Comparison of ENCODE assay signal across 8 cellular contexts in the genomic region with DNA sequence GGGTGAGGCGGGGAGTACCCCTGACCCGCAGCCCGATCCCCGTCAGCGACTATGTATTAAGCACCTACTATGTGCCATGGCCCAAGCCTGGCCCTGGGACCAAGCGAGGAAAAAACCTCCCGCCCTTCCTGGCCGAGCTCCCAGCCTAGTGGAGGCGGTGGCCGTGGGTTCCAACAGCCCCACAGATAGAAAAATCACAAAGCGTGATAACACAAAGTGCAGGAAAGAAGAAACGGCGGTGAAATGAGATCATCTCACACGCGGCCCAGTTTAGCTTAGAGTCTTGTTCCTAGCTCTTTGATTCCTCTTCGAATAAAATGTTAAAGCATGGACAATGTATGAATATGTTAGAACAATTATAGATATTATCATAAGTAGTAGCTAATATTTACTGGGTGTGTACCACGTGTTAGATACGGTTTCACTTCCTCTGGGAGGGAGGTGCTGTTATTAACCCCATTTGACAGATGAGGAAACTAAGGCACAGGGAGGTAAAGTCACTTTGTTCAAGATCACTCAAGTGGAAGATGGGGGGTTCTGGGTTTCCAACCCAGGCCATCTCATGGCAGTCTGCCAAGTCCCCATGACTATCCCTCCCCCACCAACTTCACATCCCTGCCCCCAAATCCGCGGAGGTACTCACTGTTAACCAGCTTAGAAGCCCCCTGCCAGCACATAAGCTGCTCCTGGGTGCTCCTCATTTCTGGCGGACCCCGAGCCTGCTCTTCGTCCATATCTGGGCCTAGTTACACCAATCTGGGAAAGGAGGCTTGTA. TPM values are rescaled to one million over a fixed set of nuclear protein-coding genes. Genes with fewer than 3 reads are reported as not detected.
DNase-seq lines count a peak whose midpoint lies in the region; ATAC-seq and TF ChIP-seq lines count a peak whose summit lies in the region.

No MANE protein-coding gene starts in this region.

- ATAC-seq in activated naive CD8-positive, alpha-beta T cell treated with anti-CD3 and anti-CD28 coated beads, Interleukin-2, amount 10 ng/mL, durations not matched to agents 7 days and 5 days (ENCODE audit: low read depth), result no peak

- H3K36me3 Mint-ChIP-seq in IgD-negative memory B cell (peaks cover 1% of the 10 kb centered on the region), nephron (ENCODE audit: low read depth) (no peaks in the 10 kb centered on the region)
- H3K36me3 Mint-ChIP-seq in activated naive CD8-positive, alpha-beta T cell treated with anti-CD3 and anti-CD28 coated beads, Interleukin-2, amount 10 ng/mL, durations not matched to agents 7 days and 5 days, result no peaks in the 10 kb centered on the region

- no peaks in the 10 kb centered on the region for H3K9me3 Mint-ChIP-seq in IgD-negative memory B cell
- H3K9me3 Mint-ChIP-seq in activated naive CD8-positive, alpha-beta T cell treated with anti-CD3 and anti-CD28 coated beads, Interleukin-2, amount 10 ng/mL, durations not matched to agents 7 days and 5 days, result no peaks in the 10 kb centered on the region
- H3K9me3 Mint-ChIP-seq in nephron, result no peaks in the 10 kb centered on the region

- TF ChIP-seq CTCF in nephron (IDR thresholded peaks at IDR 0.05; ENCODE audit: unreplicated experiment in 3 of 3), result peak in 1 of 3 experiments; percentile 0
- no peak for TF ChIP-seq CTCF in GM10266 (IDR thresholded peaks at IDR 0.05; ENCODE audit: control insufficient read depth, insufficient read depth, low read depth, missing control alignments)
- TF ChIP-seq CTCF in BE2C (IDR thresholded peaks at IDR 0.05; ENCODE audit: low read depth, low read length), result no peak

- peaks cover 30% of the 10 kb centered on the region for H3K27me3 ChIP-seq in BE2C

- peaks cover 4% of the 10 kb centered on the region for H3K4me1 ChIP-seq in BE2C

- H3K36me3 ChIP-seq in BE2C, result no peaks in the 10 kb centered on the region

- peak overlapping the region; percentile 74 to 93 (median 92) for H3K27ac Mint-ChIP-seq in IgD-negative memory B cell
- H3K27ac Mint-ChIP-seq in activated naive CD8-positive, alpha-beta T cell treated with anti-CD3 and anti-CD28 coated beads, Interleukin-2, amount 10 ng/mL, durations not matched to agents 7 days and 5 days, result peak overlapping the region; percentile 78
- H3K27ac Mint-ChIP-seq in nephron, result peak overlapping the region in 2 of 3 experiments; percentile 67 to 78

- no peaks in the 10 kb centered on the region for H3K9me3 ChIP-seq in BE2C

- H3K4me1 Mint-ChIP-seq in IgD-negative memory B cell, result peaks cover 25 to 28% (median 26%) of the 10 kb centered on the region in 3 donors
- peaks cover 18% of the 10 kb centered on the region for H3K4me1 Mint-ChIP-seq in activated naive CD8-positive, alpha-beta T cell treated with anti-CD3 and anti-CD28 coated beads, Interleukin-2, amount 10 ng/mL, durations not matched to agents 7 days and 5 days
- peaks cover 54% of the 10 kb centered on the region for H3K4me1 Mint-ChIP-seq in nephron

- POLR2A ChIA-PET in activated naive CD8-positive, alpha-beta T cell treated with anti-CD3 and anti-CD28 coated beads, Interleukin-2, amount 10 ng/mL, durations not matched to agents 7 days and 5 days (lab: Charles Lee), result interaction anchor here (0.6 to 1.9 kb wide), 14 partner anchors 12 to 205 kb away, joined by 3 to 16 read pairs (median 3); partner anchors contain the start of genes FFAR1, FXYD5 and USF2

- H3K4me3 Mint-ChIP-seq in IgD-negative memory B cell (peak overlapping the region; percentile 81 to 95 (median 92)), nephron (peak overlapping the region; percentile 52 to 83 (median 78))
- H3K4me3 Mint-ChIP-seq in activated naive CD8-positive, alpha-beta T cell treated with anti-CD3 and anti-CD28 coated beads, Interleukin-2, amount 10 ng/mL, durations not matched to agents 7 days and 5 days, result peak overlapping the region; percentile 86

- H3K27me3 Mint-ChIP-seq in IgD-negative memory B cell (no peaks in the 10 kb centered on the region), nephron (ENCODE audit: low read depth) (peaks cover 51% of the 10 kb centered on the region)
- peaks cover 12% of the 10 kb centered on the region for H3K27me3 Mint-ChIP-seq in activated naive CD8-positive, alpha-beta T cell treated with anti-CD3 and anti-CD28 coated beads, Interleukin-2, amount 10 ng/mL, durations not matched to agents 7 days and 5 days

- DNase-seq in DMS53 treated with DMSO at 0.1 percent for 48 hours (lab: John Stamatoyannopoulos, UW; ENCODE audit: unreplicated experiment) (peak; percentile 66), GM10266 (ENCODE audit: extremely low spot score) (no peak), COLO668 (lab: John Stamatoyannopoulos, UW; ENCODE audit: unreplicated experiment) (no peak), BE2C (no peak)
- DNase-seq in activated naive CD8-positive, alpha-beta T cell treated with anti-CD3 and anti-CD28 coated beads, Interleukin-2, amount 10 ng/mL, durations not matched to agents 7 days and 5 days, result no peak
- DNase-seq in stimulated activated CD8-positive, alpha-beta memory T cell treated with anti-CD3 and anti-CD28 coated beads, Interleukin-4, amount 100 ng/mL, for 48 hours, result no peak

- no peak overlapping the region for H3K4me3 ChIP-seq in BE2C (ENCODE audit: low read depth, low read length)

RNA-seq across cellular contexts. Expression of gene FXYD7, which starts 1.2 kb away (rescaled TPM):
- polyA plus RNA-seq in IgD-negative memory B cell, result 4.2 TPM
- total RNA-seq in activated naive CD8-positive, alpha-beta T cell treated with anti-CD3 and anti-CD28 coated beads, Interleukin-2, amount 10 ng/mL, durations not matched to agents 7 days and 5 days, result 1 to 10 TPM; 5.3 to 6.5 TPM
- polyA plus RNA-seq in BE2C (2012; ENCODE audit: insufficient read depth, insufficient read length, low read depth), result not detected

RNA-seq across cellular contexts. Expression of gene FXYD1, which starts 3.2 kb away (rescaled TPM):
- 7.1 TPM for polyA plus RNA-seq in IgD-negative memory B cell
- total RNA-seq in activated naive CD8-positive, alpha-beta T cell treated with anti-CD3 and anti-CD28 coated beads, Interleukin-2, amount 10 ng/mL, durations not matched to agents 7 days and 5 days, result not detected
- not detected for polyA plus RNA-seq in BE2C (2012; ENCODE audit: insufficient read depth, insufficient read length, low read depth)

RNA-seq across cellular contexts. Expression of gene LGI4, which starts 7.0 kb away (rescaled TPM):
- polyA plus RNA-seq in IgD-negative memory B cell, result not detected
- under 1 TPM; 0.28 to 0.44 TPM for total RNA-seq in activated naive CD8-positive, alpha-beta T cell treated with anti-CD3 and anti-CD28 coated beads, Interleukin-2, amount 10 ng/mL, durations not matched to agents 7 days and 5 days
- 0.63 TPM for polyA plus RNA-seq in BE2C (2012; ENCODE audit: insufficient read depth, insufficient read length, low read depth)

RNA-seq across cellular contexts. Expression of gene FXYD5, which starts 12.7 kb away (rescaled TPM):
- 417 TPM for polyA plus RNA-seq in IgD-negative memory B cell
- 100 to 1,000 TPM; 353 to 360 TPM for total RNA-seq in activated naive CD8-positive, alpha-beta T cell treated with anti-CD3 and anti-CD28 coated beads, Interleukin-2, amount 10 ng/mL, durations not matched to agents 7 days and 5 days
- polyA plus RNA-seq in BE2C (2012; ENCODE audit: insufficient read depth, insufficient read length, low read depth), result 4.5 TPM

RNA-seq across cellular contexts. Expression of gene FXYD3, which starts 26.2 kb away (rescaled TPM):
- polyA plus RNA-seq in IgD-negative memory B cell, result not detected
- not detected for total RNA-seq in activated naive CD8-positive, alpha-beta T cell treated with anti-CD3 and anti-CD28 coated beads, Interleukin-2, amount 10 ng/mL, durations not matched to agents 7 days and 5 days
- not detected for polyA plus RNA-seq in BE2C (2012; ENCODE audit: insufficient read depth, insufficient read length, low read depth)
